Comparison of ENCODE assay signal across 24 cellular contexts in the genomic region with DNA sequence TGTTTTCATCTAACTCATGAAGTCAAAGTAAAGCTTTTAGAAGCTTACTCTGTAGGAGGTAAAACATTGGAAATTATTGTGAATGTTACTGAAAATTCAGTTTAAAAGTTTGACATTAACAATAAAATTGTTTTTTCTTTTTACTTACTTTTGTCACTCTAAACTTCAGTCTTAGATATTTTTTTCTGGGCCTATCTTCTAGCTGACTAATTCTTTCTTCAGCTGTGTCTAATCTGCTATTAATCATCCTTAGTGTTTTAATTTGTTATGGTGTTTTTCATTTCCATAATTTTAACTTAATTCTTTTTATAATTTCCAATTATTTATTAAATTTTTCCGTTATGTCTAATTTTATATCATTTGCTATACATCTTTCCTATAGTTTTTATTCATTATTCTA. TPM values are rescaled to one million over a fixed set of nuclear protein-coding genes. Genes with fewer than 3 reads are reported as not detected.
DNase-seq lines count a peak whose midpoint lies in the region; ATAC-seq, FAIRE-seq and TF ChIP-seq lines count a peak whose summit lies in the region.
"Had no signal": no experiment of that assay in that cellular context is flagged by ENCODE, and none has a peak within 500 bp of the region (broad histone marks: within the 10 kb centered on the region; RNA-seq: fewer than 3 reads in every experiment).

No MANE protein-coding gene starts in this region.

- ATAC-seq in HG02798 (IDR thresholded peaks at IDR 0.05; ENCODE audit: poor library complexity, unreplicated experiment) = no peak
- ATAC-seq: GM23338, HCT116 had no signal

- H3K27me3 Mint-ChIP-seq in nephron progenitor cell (ENCODE audit: low read depth, poor library complexity) = peaks cover 39% of the 10 kb centered on the region
- H3K27me3 Mint-ChIP-seq: CD4-positive, alpha-beta memory T cell had no signal

- no peaks in the 10 kb centered on the region for H3K4me1 Mint-ChIP-seq in nephron progenitor cell
- H3K4me1 Mint-ChIP-seq: GM23338, H9 had no signal

- H3K27ac ChIP-seq in kidney (ENCODE audit: low read depth in 2 of 2, low read length in 2 of 2) = no peak overlapping the region

- intact Hi-C loops in kidney (cut with DNase I) = no loop called here

- no peak overlapping the region for H3K27ac Mint-ChIP-seq in nephron progenitor cell
- H3K27ac Mint-ChIP-seq: CD4-positive, alpha-beta memory T cell; GM23338; H9 had no signal

- no peaks in the 10 kb centered on the region for H3K36me3 ChIP-seq in kidney (ENCODE audit: control insufficient read depth in 1 of 2, insufficient read depth in 2 of 2, low read length in 2 of 2)

- H3K9ac ChIP-seq in kidney (ENCODE audit: low read length in 2 of 2) = no peak overlapping the region

- FAIRE-seq in A204.1 (lab: Jason Lieb, UNC) (peak; percentile 89), colon (lab: Jason Lieb, UNC) (peak; percentile 80), kidney (lab: Jason Lieb, UNC) (peak; percentile 75)
- FAIRE-seq: GM12891, GM18507 had no signal

- TF ChIP-seq CTCF in kidney (IDR thresholded peaks at IDR 0.05; ENCODE audit: borderline replicate concordance, extremely low read depth, insufficient read depth) (no peak), nephron progenitor cell (IDR thresholded peaks at IDR 0.05) (no peak)

- no peak overlapping the region for H3K4me3 ChIP-seq in kidney (ENCODE audit: low read length in 2 of 2)
- H3K4me3 ChIP-seq: GM23338 had no signal

- H3K4me3 Mint-ChIP-seq in nephron progenitor cell = no peak overlapping the region
- H3K4me3 Mint-ChIP-seq: CD4-positive, alpha-beta memory T cell; GM23338; H9 had no signal

- H3K36me3 Mint-ChIP-seq in nephron progenitor cell (ENCODE audit: low read depth) = no peaks in the 10 kb centered on the region

- peaks cover 2 to 3% of the 10 kb centered on the region in 2 donors for H3K9me3 ChIP-seq in kidney (ENCODE audit: control insufficient read depth in 1 of 2, low read length in 2 of 2)

- H3K9me3 Mint-ChIP-seq in nephron progenitor cell = peaks cover 38% of the 10 kb centered on the region

- no peaks in the 10 kb centered on the region for H3K4me1 ChIP-seq in kidney (ENCODE audit: control insufficient read depth in 1 of 2, insufficient read depth in 1 of 2, low read depth in 1 of 2, low read length in 2 of 2)

- no peak for DNase-seq in kidney
- DNase-seq in nephron progenitor cell = no peak
- no peak for DNase-seq in activated CD8-positive, alpha-beta memory T cell treated with anti-CD3 and anti-CD28 coated beads, Interleukin-2, amount 50 U/mL, for 48 hours
- DNase-seq: 8988T; C1 segment of cervical spinal cord; Calu3; CD4-positive, alpha-beta memory T cell; COR-L47; DMS53; DMS79 treated with DMSO at 0.1 percent for 48 hours; GF-D8; H9 had no signal

RNA-seq across cellular contexts. Expression of gene IL10RA, which starts 35.0 kb away (rescaled TPM):
- 37.2 TPM for total RNA-seq in kidney
- 1.8 TPM for polyA plus RNA-seq in kidney (ENCODE audit: insufficient read depth, low read depth, low replicate concordance)
- total RNA-seq: A673, G401, H9 had no signal
- polyA plus RNA-seq: BJ, GM23338 had no signal

RNA-seq across cellular contexts. Expression of gene TMPRSS4, which starts 55.7 kb away (rescaled TPM):
- total RNA-seq in kidney = 234 TPM
- polyA plus RNA-seq in kidney (ENCODE audit: insufficient read depth, low read depth, low replicate concordance) = 27.8 TPM
- total RNA-seq: A673, Daoy, G401, H4, H9 had no signal
- polyA plus RNA-seq: BJ; CD4-positive, alpha-beta memory T cell had no signal
